Comparison of ENCODE assay signal across 8 cellular contexts in the genomic region with DNA sequence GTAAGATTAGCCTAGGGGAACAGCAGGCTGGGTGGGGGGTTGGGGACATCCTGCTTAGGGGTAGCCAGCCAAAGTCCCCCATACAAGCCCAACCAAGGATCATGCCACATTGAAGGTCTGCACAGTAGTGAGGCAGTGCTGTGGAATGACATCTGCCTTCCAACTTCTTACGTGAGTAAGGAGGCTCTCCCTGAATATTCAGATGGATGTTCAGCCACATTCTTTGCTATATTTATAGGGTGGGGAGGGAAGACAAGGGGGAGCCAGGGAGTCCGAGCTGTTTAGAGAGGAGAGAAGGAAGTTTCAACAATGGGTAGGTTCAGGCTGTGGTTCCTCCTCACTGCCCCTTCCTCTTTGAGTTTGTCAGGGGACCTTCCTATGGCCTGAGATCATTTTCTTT. TPM values are rescaled to one million over a fixed set of nuclear protein-coding genes. Genes with fewer than 3 reads are reported as not detected.
A peak's percentile ranks its signal among the peaks of the same experiment; 100 is the strongest.
DNase-seq lines count a peak whose midpoint lies in the region; ATAC-seq and TF ChIP-seq lines count a peak whose summit lies in the region.

No MANE protein-coding gene starts in this region.

- no peak overlapping the region for H2AK9ac ChIP-seq in IMR-90 (replicated peaks; ENCODE audit: low read depth, low read length, poor library complexity)

- H3K18ac ChIP-seq in IMR-90 (ENCODE audit: low read depth, low read length) (no peak overlapping the region), mesenchymal stem cell (ENCODE audit: low read depth in 1 of 2, low read length in 2 of 2) (peak overlapping the region; percentile 37 to 62)

- dilution Hi-C loops in IMR-90 (cut with HindIII; ENCODE audit: low sequenced_read_pairs, unreplicated experiment), result no loop called here

- peaks cover 82% of the 10 kb centered on the region for H4K20me1 ChIP-seq in IMR-90 (ENCODE audit: insufficient read depth, low read length)

- H3K79me1 ChIP-seq in IMR-90 (ENCODE audit: low read depth in 1 of 2, low read length in 2 of 2), result 0 out of 4 replicates have a peak, but pooled peaks cover 0 to 3% of the 10 kb centered on the region in 2 experiments
- no peaks in the 10 kb centered on the region for H3K79me1 ChIP-seq in mesenchymal stem cell (replicated peaks; ENCODE audit: low read length, poor library complexity, severe bottlenecking)

- no TSS peak for BruUV-seq in IMR-90 (replicated peaks; lab: Mats Ljungman, UMichigan)

- H2BK12ac ChIP-seq in mesenchymal stem cell (ENCODE audit: low read length in 2 of 2), result no peak overlapping the region

- H2BK5ac ChIP-seq in IMR-90 (ENCODE audit: low read depth, low read length, poor library complexity, severe bottlenecking) (peak overlapping the region; percentile 74), mesenchymal stem cell (ENCODE audit: low read depth, low read length, poor library complexity, severe bottlenecking) (no peak overlapping the region)

- H4K91ac ChIP-seq in IMR-90 (ENCODE audit: insufficient read depth, low read depth, low read length) (no peak overlapping the region), mesenchymal stem cell (ENCODE audit: low read length) (no peak overlapping the region)

- no peaks in the 10 kb centered on the region for H3K9me3 ChIP-seq in IMR-90 (ENCODE audit: control insufficient read depth, insufficient read depth, low read length)
- H3K9me3 ChIP-seq in mesenchymal stem cell (ENCODE audit: control insufficient read depth, low read length), result no peaks in the 10 kb centered on the region

- H4K8ac ChIP-seq in IMR-90 (ENCODE audit: low read depth in 2 of 2, low read length in 2 of 2) (0 out of 4 replicates have a peak overlapping the region, but pooled peaks of 1 of the 2 experiments have one; percentile 39), mesenchymal stem cell (ENCODE audit: low read length) (no peak overlapping the region)

- no peak overlapping the region for H3K9ac ChIP-seq in IMR-90 (ENCODE audit: low read depth, low read length)
- H3K9ac ChIP-seq in mesenchymal stem cell (ENCODE audit: low read length), result no peak overlapping the region

- peak overlapping the region; percentile 9; the same call in 1 of the 2 replicates for H3K4ac ChIP-seq in IMR-90 (ENCODE audit: low read depth, low read length)
- H3K4ac ChIP-seq in mesenchymal stem cell (ENCODE audit: low read depth in 1 of 2, low read length in 2 of 2), result no peak overlapping the region

- peak overlapping the region; percentile 59 for H3K27ac ChIP-seq in IMR-90 (ENCODE audit: insufficient read depth, low read length)
- peak overlapping the region; percentile 26 for H3K27ac ChIP-seq in mesenchymal stem cell (ENCODE audit: low read length, poor library complexity, severe bottlenecking)

- H2AK5ac ChIP-seq in IMR-90 (ENCODE audit: low read depth, low read length) (no peak overlapping the region), mesenchymal stem cell (ENCODE audit: low read length, severe bottlenecking) (no peak overlapping the region)

- intact Hi-C loops in IMR-90 (cut with micrococcal nuclease), result no loop called here

- peak overlapping the region; percentile 10 for H3K4me2 ChIP-seq in IMR-90 (ENCODE audit: low read depth, low read length)
- no peak overlapping the region for H3K4me2 ChIP-seq in mesenchymal stem cell (ENCODE audit: low read length, poor library complexity, severe bottlenecking)

- peak; percentile 26; the same call in 1 of the 2 replicates for TF ChIP-seq POLR2A in IMR-90 (IDR thresholded peaks at IDR 0.05; ENCODE audit: low read depth, low read length)

- no peak overlapping the region for H2BK15ac ChIP-seq in IMR-90 (ENCODE audit: low read depth, low read length)
- no peak overlapping the region for H2BK15ac ChIP-seq in mesenchymal stem cell (ENCODE audit: low read depth, poor library complexity, severe bottlenecking)

- ATAC-seq in IMR-90 (ENCODE audit: low read depth) (peak; percentile 68), HG03159 (IDR thresholded peaks at IDR 0.05; ENCODE audit: unreplicated experiment) (no peak), HG02885 (IDR thresholded peaks at IDR 0.05; ENCODE audit: poor library complexity, unreplicated experiment) (no peak), HG03378 (IDR thresholded peaks at IDR 0.05; ENCODE audit: unreplicated experiment) (no peak)

- no peak overlapping the region for H2AFZ ChIP-seq in IMR-90 (replicated peaks; ENCODE audit: low read length, poor library complexity)
- no peak overlapping the region for H2AFZ ChIP-seq in mesenchymal stem cell (ENCODE audit: low read depth, low read length)

- H3K56ac ChIP-seq in IMR-90 (ENCODE audit: extremely low read depth, insufficient read depth, low read length), result no peak overlapping the region

- peaks cover 4% of the 10 kb centered on the region for H3K36me3 ChIP-seq in IMR-90 (ENCODE audit: control insufficient read depth, insufficient read depth, low read length)
- H3K36me3 ChIP-seq in mesenchymal stem cell (ENCODE audit: control insufficient read depth in 1 of 2, insufficient read depth in 2 of 2, low read depth in 1 of 2, low read length in 2 of 2), result peaks cover 2 to 7% of the 10 kb centered on the region in 2 experiments

- POLR2A ChIA-PET in IMR-90 (lab: Charles Lee; ENCODE audit: unreplicated experiment), result no interaction called here

- H3K23ac ChIP-seq in IMR-90 (ENCODE audit: low read depth, low read length), result no peak overlapping the region
- H3K23ac ChIP-seq in mesenchymal stem cell (ENCODE audit: low read length in 2 of 2), result no peak overlapping the region

- H3K27me3 ChIP-seq in IMR-90 (ENCODE audit: control insufficient read depth, insufficient read depth, low read length) (no peaks in the 10 kb centered on the region), mesenchymal stem cell (ENCODE audit: control insufficient read depth in 1 of 2, insufficient read depth in 1 of 2, low read length in 2 of 2) (peaks cover 0 to 6% of the 10 kb centered on the region in 2 experiments)

- H2BK120ac ChIP-seq in IMR-90 (ENCODE audit: low read depth, low read length) (no peak overlapping the region), mesenchymal stem cell (ENCODE audit: low read depth, low read length) (no peak overlapping the region)

- no CpG with 5 or more reads among the region's 2 CpGs for WGBS in IMR-90 (ENCODE audit: extremely low coverage in 2 of 2, insufficient read length in 1 of 2), 2 experiments
- 0% methylated on average over 1 of the region's 2 CpGs for WGBS in mesenchymal stem cell

- peaks cover 12% of the 10 kb centered on the region for H3K4me1 ChIP-seq in IMR-90 (ENCODE audit: control insufficient read depth, insufficient read depth, low read length)
- peaks cover 11% of the 10 kb centered on the region for H3K4me1 ChIP-seq in mesenchymal stem cell (ENCODE audit: control insufficient read depth, insufficient read depth, low read depth, low read length)

- peaks cover 7% of the 10 kb centered on the region; the same call in 1 of the 2 replicates for H3K9me1 ChIP-seq in IMR-90 (ENCODE audit: insufficient read depth, low read length)

- CTCF ChIA-PET in IMR-90 (lab: Yijun Ruan, JAX), result no interaction called here

- H4K5ac ChIP-seq in IMR-90 (ENCODE audit: low read depth, low read length), result no peak overlapping the region

- no peak overlapping the region for H2BK20ac ChIP-seq in IMR-90 (ENCODE audit: low read depth, low read length)

- TF ChIP-seq RAD21 in IMR-90 (IDR thresholded peaks at IDR 0.05; ENCODE audit: low read length), result no peak

- TF ChIP-seq CTCF in AG10803 (conservative IDR thresholded peaks at IDR 0.05; ENCODE audit: low read length) (no peak), IMR-90 (conservative IDR thresholded peaks at IDR 0.05; ENCODE audit: low read depth, low read length) (no peak), astrocyte of the spinal cord (IDR thresholded peaks at IDR 0.05; ENCODE audit: low read depth, low read length) (no peak)

- H3K14ac ChIP-seq in IMR-90 (replicated peaks; ENCODE audit: low read depth, low read length) (no peak overlapping the region; the same call in 1 of the 2 replicates), mesenchymal stem cell (ENCODE audit: low read length in 2 of 2) (no peak overlapping the region)

- in situ Hi-C loops in IMR-90 (cut with MboI; ENCODE audit: low sequenced_read_pairs), result no loop called here
- in situ Hi-C loops in astrocyte of the spinal cord (cut with HindIII; ENCODE audit: low sequenced_read_pairs), result no loop called here

- no peak overlapping the region for H3K4me3 ChIP-seq in AG10803 (ENCODE audit: low read length)
- H3K4me3 ChIP-seq in IMR-90 (ENCODE audit: insufficient read depth, low read depth, low read length), result no peak overlapping the region
- no peak overlapping the region for H3K4me3 ChIP-seq in astrocyte of the spinal cord (ENCODE audit: low read depth, low read length)
- no peak overlapping the region for H3K4me3 ChIP-seq in mesenchymal stem cell (ENCODE audit: insufficient read depth in 1 of 2, low read depth in 1 of 2, low read length in 2 of 2)

- DNase-seq in AG10803 (ENCODE audit: low read depth) (peak; percentile 84), IMR-90 (peak; percentile 79), astrocyte of the spinal cord (ENCODE audit: low read depth, low spot score) (peak; percentile 50), mesenchymal stem cell (peak; percentile 56), DMS53 (lab: John Stamatoyannopoulos, UW) (no peak)

TF ChIP-seq in IMR-90, 13 proteins besides CTCF, POLR2A, EP300 and RAD21:
- no peak for TF ChIP-seq MAZ (IDR thresholded peaks at IDR 0.05; ENCODE audit: borderline replicate concordance, low read depth, low read length)
- no peak for TF ChIP-seq CEBPB (IDR thresholded peaks at IDR 0.05; ENCODE audit: low read depth, low read length)
- no peak for TF ChIP-seq NFE2L2 (IDR thresholded peaks at IDR 0.05; ENCODE audit: low read depth, low read length)
TF ChIP-seq in IMR-90: peak in this region for 0.

RNA-seq across cellular contexts. Expression of gene MSN, which starts 29.7 kb away (rescaled TPM):
- total RNA-seq in IMR-90 (2012; rRNA removed), result 580 and 619 TPM in 2 replicates
- 422 TPM in 2 replicates for polyA plus RNA-seq in IMR-90 (2012; rRNA removed)
- polyA plus RNA-seq in IMR-90 (2012; cell fraction: cytosol; rRNA removed), result 175 and 199 TPM in 2 replicates
- polyA plus RNA-seq in IMR-90 (2012; cell fraction: nucleus; rRNA removed; ENCODE audit: low replicate concordance), result 152 and 305 TPM in 2 replicates
- polyA plus RNA-seq in mesenchymal stem cell (2013, experiment 1 of 2), result 287 TPM
- polyA plus RNA-seq in mesenchymal stem cell (2013, experiment 2 of 2), result 277 TPM
